Comparison of ENCODE assay signal across 8 cellular contexts in the genomic region with DNA sequence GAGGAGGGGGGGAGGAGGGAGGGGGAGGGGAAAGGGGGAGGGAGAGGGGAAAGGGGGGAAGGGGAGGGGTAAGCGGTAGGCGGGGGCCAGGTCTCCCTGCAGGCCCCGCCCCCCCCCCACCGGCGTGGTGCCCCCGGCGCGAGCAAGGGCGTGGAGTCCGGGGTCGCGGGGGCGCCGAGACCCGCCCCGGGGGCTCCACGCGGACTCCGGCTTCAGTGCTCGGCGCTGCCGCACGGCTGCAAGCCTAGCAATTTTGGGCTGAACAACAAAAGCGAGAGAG. TPM values are rescaled to one million over a fixed set of nuclear protein-coding genes. Genes with fewer than 3 reads are reported as not detected.
DNase-seq lines count a peak whose midpoint lies in the region; ATAC-seq, FAIRE-seq and TF ChIP-seq lines count a peak whose summit lies in the region.

No MANE protein-coding gene starts in this region.

- peaks cover 16 to 48% (median 34%) of the 10 kb centered on the region in 4 donors for H3K4me1 Mint-ChIP-seq in CD4-positive, alpha-beta memory T cell

- H3K27me3 Mint-ChIP-seq in CD4-positive, alpha-beta memory T cell: no peaks in the 10 kb centered on the region

- FAIRE-seq in pancreas (lab: Jason Lieb, UNC): no peak

- peak overlapping the region; percentile 61 to 70 for H3K4me3 ChIP-seq in CD4-positive, alpha-beta memory T cell (ENCODE audit: low read length in 2 of 2)
- H3K4me3 ChIP-seq in Peyer's patch (peak overlapping the region; percentile 68 to 69 (median 68)), esophagus muscularis mucosa (peak overlapping the region; percentile 66 to 84 (median 76)), pancreas (peak overlapping the region; percentile 11 to 71 (median 44)), lower leg skin (ENCODE audit: low read depth, poor library complexity, severe bottlenecking) (no peak overlapping the region)

- CTCF ChIA-PET in CD4-positive, alpha-beta memory T cell (lab: Charles Lee; ENCODE audit: partially characterized antibody): interaction anchor here (2.3 to 2.4 kb wide), 3 partner anchors 15 to 468 kb away, joined by 12 to 15 read pairs (median 13); a partner anchor contains a TSS

- 2% methylated on average over 17 of the region's 24 CpGs for whole genome bisulfite sequencing in esophagus muscularis mucosa
- WGBS in pancreas, 2 donors: 1 to 3% methylated on average over 13 to 24 of the region's 24 CpGs
- 1 to 2% methylated on average over 21 to 22 of the region's 24 CpGs for WGBS in lower leg skin, 2 donors

- intact Hi-C loops in CD4-positive, alpha-beta memory T cell (cut with micrococcal nuclease): loop anchor here (1.0 kb wide), 7 partner anchors 122 to 479 kb away; a partner anchor contains a TSS
- intact Hi-C loops in esophagus muscularis mucosa (cut with DNase I): loop anchor here (1.0 to 5.0 kb wide), 3 partner anchors 288 to 471 kb away; no protein-coding TSS in a partner anchor
- intact Hi-C loops in pancreas (cut with DNase I): loop anchor here (5.0 to 10.0 kb wide), 3 partner anchors 435 to 475 kb away; a partner anchor contains a TSS
- intact Hi-C loops in lower leg skin (cut with DNase I; ENCODE audit: low total_unique reads): loop anchor here (5.0 kb wide), 1 partner anchor 473 kb away; no protein-coding TSS in a partner anchor

- TF ChIP-seq POLR2A in Peyer's patch (IDR thresholded peaks at IDR 0.05): no peak
- TF ChIP-seq POLR2A in esophagus muscularis mucosa (IDR thresholded peaks at IDR 0.05; ENCODE audit: low read depth): no peak
- TF ChIP-seq POLR2A in lower leg skin (IDR thresholded peaks at IDR 0.05): no peak

- no peaks in the 10 kb centered on the region for H3K36me3 ChIP-seq in CD4-positive, alpha-beta memory T cell (ENCODE audit: insufficient read depth, low read length)
- no peaks in the 10 kb centered on the region for H3K36me3 ChIP-seq in Peyer's patch
- H3K36me3 ChIP-seq in esophagus muscularis mucosa: no peaks in the 10 kb centered on the region
- no peaks in the 10 kb centered on the region for H3K36me3 ChIP-seq in pancreas

- peaks cover 28% of the 10 kb centered on the region for H3K4me1 ChIP-seq in CD4-positive, alpha-beta memory T cell (ENCODE audit: insufficient read depth, low read length)
- H3K4me1 ChIP-seq in Peyer's patch: peaks cover 0 to 35% (median 17%) of the 10 kb centered on the region in 4 donors
- peaks cover 43 to 66% (median 54%) of the 10 kb centered on the region in 4 donors for H3K4me1 ChIP-seq in esophagus muscularis mucosa
- peaks cover 4 to 8% (median 4%) of the 10 kb centered on the region in 3 donors for H3K4me1 ChIP-seq in pancreas

- ATAC-seq in pancreas (peak in 2 of 4 donors; percentile 1 to 2), GM19023 (IDR thresholded peaks at IDR 0.05; ENCODE audit: unreplicated experiment) (no peak)

- H3K27ac Mint-ChIP-seq in CD4-positive, alpha-beta memory T cell: peak overlapping the region in 2 of 7 donors; percentile 22 to 90

- DNase-seq in CD4-positive, alpha-beta memory T cell: no peak
- DNase-seq in Peyer's patch (no peak), esophagus muscularis mucosa (ENCODE audit: extremely low spot score) (no peak), pancreas (no peak), lower leg skin (ENCODE audit: low spot score in 2 of 2) (no peak), 8988T (no peak), NCI-H1105 (lab: John Stamatoyannopoulos, UW) (no peak)

- peak overlapping the region in 7 of 8 donors; percentile 26 to 78 (median 57) for H3K4me3 Mint-ChIP-seq in CD4-positive, alpha-beta memory T cell

- no peaks in the 10 kb centered on the region for H3K27me3 ChIP-seq in CD4-positive, alpha-beta memory T cell (ENCODE audit: insufficient read depth, low read length)
- H3K27me3 ChIP-seq in Peyer's patch (no peaks in the 10 kb centered on the region), esophagus muscularis mucosa (no peaks in the 10 kb centered on the region), pancreas (no peaks in the 10 kb centered on the region)

- peak overlapping the region; percentile 50 for H3K27ac ChIP-seq in CD4-positive, alpha-beta memory T cell (ENCODE audit: low read depth, low read length)
- H3K27ac ChIP-seq in Peyer's patch: peak overlapping the region; percentile 75 to 86 (median 82)
- peak overlapping the region; percentile 89 to 95 (median 90) for H3K27ac ChIP-seq in esophagus muscularis mucosa (replicated peaks in 1 of 4)
- peak overlapping the region in 3 of 4 donors; percentile 52 to 85 (median 81) for H3K27ac ChIP-seq in pancreas

- TF ChIP-seq CTCF in Peyer's patch (IDR thresholded peaks at IDR 0.05): no peak
- no peak for TF ChIP-seq CTCF in esophagus muscularis mucosa (IDR thresholded peaks at IDR 0.05)
- no peak for TF ChIP-seq CTCF in pancreas (IDR thresholded peaks at IDR 0.05)
- TF ChIP-seq CTCF in lower leg skin (IDR thresholded peaks at IDR 0.05): no peak

- POLR2A ChIA-PET in CD4-positive, alpha-beta memory T cell (lab: Charles Lee; ENCODE audit: partially characterized antibody): interaction anchor here (0.7 to 4.1 kb wide), 6 partner anchors 13 to 470 kb away, joined by 3 to 42 read pairs (median 12); a partner anchor contains a TSS

- H3K9me3 Mint-ChIP-seq in CD4-positive, alpha-beta memory T cell: no peaks in the 10 kb centered on the region

- H3K9me3 ChIP-seq in CD4-positive, alpha-beta memory T cell (ENCODE audit: control insufficient read depth in 1 of 2, low read length in 2 of 2): no peaks in the 10 kb centered on the region
- H3K9me3 ChIP-seq in Peyer's patch: no peaks in the 10 kb centered on the region
- H3K9me3 ChIP-seq in esophagus muscularis mucosa: no peaks in the 10 kb centered on the region
- H3K9me3 ChIP-seq in pancreas: no peaks in the 10 kb centered on the region

- no peak for TF ChIP-seq EP300 in esophagus muscularis mucosa (IDR thresholded peaks at IDR 0.05)

- no peaks in the 10 kb centered on the region for H3K36me3 Mint-ChIP-seq in CD4-positive, alpha-beta memory T cell

RNA-seq across cellular contexts. Expression of a gene that starts 10.8 kb away (rescaled TPM):
- not detected for total RNA-seq in CD4-positive, alpha-beta memory T cell
- polyA plus RNA-seq in CD4-positive, alpha-beta memory T cell: not detected
- not detected for total RNA-seq in Peyer's patch
- total RNA-seq in esophagus muscularis mucosa: under 1 TPM in 1 of 4 donors, not detected in 3; 0.34 TPM
- total RNA-seq in pancreas: not detected
- polyA plus RNA-seq in pancreas: not detected
- not detected for total RNA-seq in lower leg skin

RNA-seq across cellular contexts. Expression of a gene that starts 15.8 kb away (rescaled TPM):
- total RNA-seq in CD4-positive, alpha-beta memory T cell: 10 to 100 TPM; 45.0 to 45.3 TPM
- polyA plus RNA-seq in CD4-positive, alpha-beta memory T cell: 10 to 100 TPM; 48.4 to 55.1 TPM
- 10 to 100 TPM; 11.9 to 35.5 (median 26.6) TPM for total RNA-seq in Peyer's patch
- total RNA-seq in esophagus muscularis mucosa: 10 to 100 TPM; 20.3 to 33.3 (median 31.9) TPM
- total RNA-seq in pancreas: 10 to 100 TPM; 11.3 to 19.4 (median 15.4) TPM
- 10 to 100 TPM; 19.5 to 29.0 TPM for polyA plus RNA-seq in pancreas
- total RNA-seq in lower leg skin: 10 to 100 TPM; 19.7 to 31.0 (median 25.7) TPM

RNA-seq across cellular contexts. Expression of a gene that starts 31.8 kb away (rescaled TPM):
- total RNA-seq in CD4-positive, alpha-beta memory T cell: 10 to 100 TPM; 33.0 to 33.1 TPM
- polyA plus RNA-seq in CD4-positive, alpha-beta memory T cell: 10 to 100 TPM; 17.3 to 29.7 TPM
- total RNA-seq in Peyer's patch: 10 to 100 TPM; 19.8 to 26.8 (median 23.0) TPM
- total RNA-seq in esophagus muscularis mucosa: 10 to 100 TPM; 13.3 to 30.0 (median 22.0) TPM
- 10 to 100 TPM in 1 of 6 donors, 1 to 10 TPM in 5; 6.3 to 13.1 (median 8.3) TPM for total RNA-seq in pancreas
- 10 to 100 TPM; 21.2 to 23.7 TPM for polyA plus RNA-seq in pancreas
- 10 to 100 TPM; 33.0 to 46.9 (median 40.1) TPM for total RNA-seq in lower leg skin

RNA-seq across cellular contexts. Expression of a gene that starts 55.3 kb away (rescaled TPM):
- not detected for total RNA-seq in CD4-positive, alpha-beta memory T cell
- polyA plus RNA-seq in CD4-positive, alpha-beta memory T cell: not detected
- total RNA-seq in Peyer's patch (1 to 10 TPM in 1 of 4 donors, not detected in 3; 5.0 TPM), esophagus muscularis mucosa (10 to 100 TPM in 2 of 4 donors, 1 to 10 TPM in 2; 1.7 to 13.1 (median 6.2) TPM), pancreas (1 to 10 TPM in 1 of 6 donors, under 1 TPM in 4, not detected in 1; 0.16 to 2.0 (median 0.38) TPM), lower leg skin (10 to 100 TPM; 10.7 to 24.1 (median 16.6) TPM)
- polyA plus RNA-seq in pancreas: 1 to 10 TPM; 1.2 to 1.9 TPM
